Comparison of ENCODE assay signal across 8 cellular contexts in genomic region chr21:42303443-42303842, GRCh38. TPM values are rescaled to one million over a fixed set of nuclear protein-coding genes. Genes with fewer than 3 reads are reported as not detected.
"Had no signal": no experiment of that assay in that cellular context is flagged by ENCODE, and none has a peak within 500 bp of the region (broad histone marks: within the 10 kb centered on the region; RNA-seq: fewer than 3 reads in every experiment).

No MANE protein-coding gene starts in this region.

- H3K4me3 ChIP-seq: GM23248, HAP-1, K562 had no signal

- H3K27ac ChIP-seq: GM23248 had no signal

- DNase-seq: GM23248, GOT3, H7, IMR-90 had no signal

- H2AFZ ChIP-seq: GM23248 had no signal

- H3K9me3 ChIP-seq: HAP-1 had no signal

- ATAC-seq: HCT116, K562 had no signal

- H3K36me3 ChIP-seq: HAP-1 had no signal

- H3K4me1 ChIP-seq: HAP-1 had no signal

RNA-seq across cellular contexts. Expression of gene TFF3, which starts 11.8 kb away (rescaled TPM):
- total RNA-seq: GM23248, H4, IMR-90 had no signal

RNA-seq across cellular contexts. Expression of gene TFF2, which starts 47.4 kb away (rescaled TPM):
- total RNA-seq: GM23248, H4, H7, IMR-90, K562 had no signal
